ENCODE assay signal across 17 cellular contexts in the genomic region with DNA sequence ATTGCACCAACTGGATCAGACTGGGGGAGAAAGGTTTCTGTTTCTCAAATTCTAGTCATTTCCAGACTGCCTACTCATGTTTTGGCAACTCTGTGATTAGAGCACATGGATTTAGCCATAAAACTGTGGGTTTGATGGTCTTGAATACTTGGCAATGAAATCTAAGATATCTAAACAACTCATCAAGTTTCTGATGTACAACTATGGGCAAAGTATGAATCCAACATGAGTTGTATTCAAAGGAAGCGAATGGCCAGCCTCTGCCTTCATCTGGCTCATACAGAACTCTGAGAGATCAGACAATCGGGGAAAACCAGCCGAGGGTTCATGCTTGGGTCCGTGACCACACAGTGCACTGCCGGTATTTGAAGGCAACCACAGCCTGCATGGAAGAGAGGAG.
DNase-seq lines count a peak whose midpoint lies in the region; ATAC-seq and TF ChIP-seq lines count a peak whose summit lies in the region.
"Had no signal": no experiment of that assay in that cellular context is flagged by ENCODE, and none has a peak within 500 bp of the region (broad histone marks: within the 10 kb centered on the region; RNA-seq: fewer than 3 reads in every experiment).

No MANE protein-coding gene starts in this region.

- peak overlapping the region; percentile 49 for H2AK9ac ChIP-seq in IMR-90 (replicated peaks; ENCODE audit: low read depth, low read length, poor library complexity)

- H3K27ac ChIP-seq in IMR-90 (ENCODE audit: insufficient read depth, low read length): no peak overlapping the region; the same call in 1 of the 2 replicates
- no peak overlapping the region for H3K27ac ChIP-seq in testis

- DNase-seq in AG09319 (ENCODE audit: extremely low read depth, low read depth): peak; percentile 95
- peak; percentile 95 for DNase-seq in IMR-90
- DNase-seq in choroid plexus epithelial cell (ENCODE audit: low read depth): peak; percentile 66
- peak; percentile 84 for DNase-seq in non-pigmented ciliary epithelial cell (ENCODE audit: low read depth)
- no peak for DNase-seq in testis
- no peak for DNase-seq in NCI-H2029 (lab: John Stamatoyannopoulos, UW)
- DNase-seq: activated CD4-positive, alpha-beta T cell treated with anti-CD3 and anti-CD28 coated beads, Interleukin-2, amount 50 U/mL, for 4 hours; activated T-cell treated with anti-CD3 and anti-CD28 coated beads, Interleukin-2, amount 50 U/mL, for 24 hours; effector memory CD4-positive, alpha-beta T cell; foreskin melanocyte; naive B cell; NCI-H2081; NCI-H526 treated with DMSO at 0.1 percent for 48 hours; stimulated activated naive CD4-positive, alpha-beta T cell treated with Interleukin-2 at 50 U/mL for 16 hours had no signal

- H3K4me2 ChIP-seq in IMR-90 (ENCODE audit: low read depth, low read length): peak overlapping the region; percentile 12; the same call in 1 of the 2 replicates

- H3K14ac ChIP-seq in IMR-90 (replicated peaks; ENCODE audit: low read depth, low read length): peak overlapping the region; percentile 70; the same call in 1 of the 2 replicates

- no peak overlapping the region for H3K9ac ChIP-seq in IMR-90 (ENCODE audit: low read depth, low read length)

- H3K27me3 ChIP-seq in IMR-90 (ENCODE audit: control insufficient read depth, insufficient read depth, low read length): no peaks in the 10 kb centered on the region
- H3K27me3 ChIP-seq in testis: no peaks in the 10 kb centered on the region

- H2BK5ac ChIP-seq in IMR-90 (ENCODE audit: low read depth, low read length, poor library complexity, severe bottlenecking): peak overlapping the region; percentile 11

- ATAC-seq in IMR-90 (ENCODE audit: low read depth) (peak; percentile 4; the same call in 1 of the 2 replicates), HG03196 (IDR thresholded peaks at IDR 0.05; ENCODE audit: unreplicated experiment) (no peak), GM21360 (IDR thresholded peaks at IDR 0.05; ENCODE audit: unreplicated experiment) (no peak)
- ATAC-seq: activated naive CD4-positive, alpha-beta T cell treated with anti-CD3 and anti-CD28 coated beads, Interleukin-2, amount 50 U/mL, for 72 hours had no signal

- dilution Hi-C loops in IMR-90 (cut with HindIII; ENCODE audit: low sequenced_read_pairs, unreplicated experiment): no loop called here

- peak overlapping the region; percentile 84 for H2BK20ac ChIP-seq in IMR-90 (ENCODE audit: low read depth, low read length)

- POLR2A ChIA-PET in IMR-90 (lab: Charles Lee; ENCODE audit: unreplicated experiment): no interaction called here

- TF ChIP-seq POLR2A in IMR-90 (IDR thresholded peaks at IDR 0.05; ENCODE audit: low read depth, low read length) (no peak), testis (IDR thresholded peaks at IDR 0.05) (no peak)

- H2BK15ac ChIP-seq in IMR-90 (ENCODE audit: low read depth, low read length): peak overlapping the region; percentile 84; the same call in 2 of the 3 replicates

- 0 out of 2 replicates have a peak, but pooled peaks have one; percentile 14 for TF ChIP-seq RAD21 in IMR-90 (IDR thresholded peaks at IDR 0.05; ENCODE audit: low read length)

- H3K4me3 ChIP-seq in IMR-90 (ENCODE audit: insufficient read depth, low read depth, low read length) (no peak overlapping the region), choroid plexus epithelial cell (ENCODE audit: low read depth, low read length) (no peak overlapping the region), testis (no peak overlapping the region)

- 0 out of 2 replicates have a peak, but pooled peaks cover 3% of the 10 kb centered on the region for H4K20me1 ChIP-seq in IMR-90 (ENCODE audit: insufficient read depth, low read length)

- H4K91ac ChIP-seq in IMR-90 (ENCODE audit: insufficient read depth, low read depth, low read length): peak overlapping the region; percentile 43

- peak overlapping the region; percentile 9 to 61; a peak in 2 of 4 replicates for H4K8ac ChIP-seq in IMR-90 (ENCODE audit: low read depth in 2 of 2, low read length in 2 of 2)

- H3K56ac ChIP-seq in IMR-90 (ENCODE audit: extremely low read depth, insufficient read depth, low read length): no peak overlapping the region

- H3K18ac ChIP-seq in IMR-90 (ENCODE audit: low read depth, low read length): peak overlapping the region; percentile 76; the same call in 1 of the 2 replicates

- peak overlapping the region; percentile 77 for H3K23ac ChIP-seq in IMR-90 (ENCODE audit: low read depth, low read length)

- H2AFZ ChIP-seq in IMR-90 (replicated peaks; ENCODE audit: low read length, poor library complexity): peak overlapping the region; percentile 74

- peak overlapping the region; percentile 87 for H3K4ac ChIP-seq in IMR-90 (ENCODE audit: low read depth, low read length)

- H3K9me3 ChIP-seq in IMR-90 (ENCODE audit: control insufficient read depth, insufficient read depth, low read length): no peaks in the 10 kb centered on the region
- no peaks in the 10 kb centered on the region for H3K9me3 ChIP-seq in testis

- in situ Hi-C loops in IMR-90 (cut with MboI; ENCODE audit: low sequenced_read_pairs): no loop called here

- H3K79me1 ChIP-seq in IMR-90 (ENCODE audit: low read depth in 1 of 2, low read length in 2 of 2): no peaks in the 10 kb centered on the region; a peak in 1 of 4 replicates

- peaks cover 23% of the 10 kb centered on the region for H3K9me1 ChIP-seq in IMR-90 (ENCODE audit: insufficient read depth, low read length)

- H3K36me3 ChIP-seq in IMR-90 (ENCODE audit: control insufficient read depth, insufficient read depth, low read length) (no peaks in the 10 kb centered on the region), testis (ENCODE audit: low read depth, missing control alignments) (no peaks in the 10 kb centered on the region)

- CTCF ChIA-PET in IMR-90 (lab: Yijun Ruan, JAX): no interaction called here

- H2AK5ac ChIP-seq in IMR-90 (ENCODE audit: low read depth, low read length): peak overlapping the region; percentile 85

- peak overlapping the region; percentile 33; the same call in 1 of the 2 replicates for H4K5ac ChIP-seq in IMR-90 (ENCODE audit: low read depth, low read length)

- intact Hi-C loops in IMR-90 (cut with micrococcal nuclease): loop anchor here (10.0 kb wide), 1 partner anchor 109 kb away; no protein-coding TSS in a partner anchor
- intact Hi-C loops in testis (cut with DNase I; ENCODE audit: low total_unique reads): no loop called here

- no TSS peak for BruUV-seq in IMR-90 (replicated peaks; lab: Mats Ljungman, UMichigan)

- TF ChIP-seq CTCF in AG09319 (IDR thresholded peaks at IDR 0.05; ENCODE audit: low read depth, low read length) (no peak), IMR-90 (conservative IDR thresholded peaks at IDR 0.05; ENCODE audit: low read depth, low read length) (no peak), choroid plexus epithelial cell (conservative IDR thresholded peaks at IDR 0.05; ENCODE audit: low read depth, low read length) (no peak), testis (IDR thresholded peaks at IDR 0.05) (no peak)

- H2BK120ac ChIP-seq in IMR-90 (ENCODE audit: low read depth, low read length): peak overlapping the region; percentile 87

- 33% methylated on average over 2 of the region's 5 CpGs; no CpG with 5 or more reads in 1 of the 2 experiments for WGBS in IMR-90 (ENCODE audit: extremely low coverage in 2 of 2, insufficient read length in 1 of 2), 2 experiments
- WGBS in testis, 2 donors: 80 to 98% methylated on average over 5 of the region's 5 CpGs

- H3K4me1 ChIP-seq in IMR-90 (ENCODE audit: control insufficient read depth, insufficient read depth, low read length) (peaks cover 19% of the 10 kb centered on the region), testis (peaks cover 6% of the 10 kb centered on the region)

TF ChIP-seq in IMR-90, 13 proteins besides CTCF, POLR2A, EP300 and RAD21:
- no peak for TF ChIP-seq BHLHE40 (IDR thresholded peaks at IDR 0.05; ENCODE audit: low read depth, low read length)
- TF ChIP-seq FOS (IDR thresholded peaks at IDR 0.05; ENCODE audit: low read depth, low read length): peak; percentile 33; the same call in 1 of the 2 replicates
- peak; percentile 52; the same call in 1 of the 2 replicates for TF ChIP-seq NFE2L2 (IDR thresholded peaks at IDR 0.05; ENCODE audit: low read depth, low read length)
- TF ChIP-seq USF2 (IDR thresholded peaks at IDR 0.05; ENCODE audit: low read depth, low read length): no peak
- no peak for TF ChIP-seq MXI1 (IDR thresholded peaks at IDR 0.05; ENCODE audit: borderline replicate concordance, low read depth, low read length)
- TF ChIP-seq RCOR1 (IDR thresholded peaks at IDR 0.05; ENCODE audit: insufficient replicate concordance, low read length): peak; percentile 30
- TF ChIP-seq MAFK (IDR thresholded peaks at IDR 0.05; ENCODE audit: low read depth, low read length): no peak
- TF ChIP-seq, protein P1, sequence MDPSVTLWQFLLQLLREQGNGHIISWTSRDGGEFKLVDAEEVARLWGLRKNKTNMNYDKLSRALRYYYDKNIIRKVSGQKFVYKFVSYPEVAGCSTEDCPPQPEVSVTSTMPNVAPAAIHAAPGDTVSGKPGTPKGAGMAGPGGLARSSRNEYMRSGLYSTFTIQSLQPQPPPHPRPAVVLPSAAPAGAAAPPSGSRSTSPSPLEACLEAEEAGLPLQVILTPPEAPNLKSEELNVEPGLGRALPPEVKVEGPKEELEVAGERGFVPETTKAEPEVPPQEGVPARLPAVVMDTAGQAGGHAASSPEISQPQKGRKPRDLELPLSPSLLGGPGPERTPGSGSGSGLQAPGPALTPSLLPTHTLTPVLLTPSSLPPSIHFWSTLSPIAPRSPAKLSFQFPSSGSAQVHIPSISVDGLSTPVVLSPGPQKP (IDR thresholded peaks at IDR 0.05; ENCODE audit: borderline replicate concordance, low read depth, low read length): no peak
- no peak for TF ChIP-seq MAZ (IDR thresholded peaks at IDR 0.05; ENCODE audit: borderline replicate concordance, low read depth, low read length)
- TF ChIP-seq CHD1 (IDR thresholded peaks at IDR 0.05; ENCODE audit: low read depth, low read length): no peak

Comparison
In these comparisons a context has a peak if more than half of its experiments do, and no peak if none do; other contexts are left out.
1. DNase-seq: peak in AG09319 (single experiment), IMR-90 (single experiment), choroid plexus epithelial cell (single experiment) and non-pigmented ciliary epithelial cell (single experiment); none in testis (single experiment) and NCI-H2029 (single experiment).